16 cellular contexts compared by ENCODE assay signal in genomic region chr15:94367726-94368535, GRCh38.
"Had no signal": no experiment of that assay in that cellular context is flagged by ENCODE, and none has a peak within 500 bp of the region (broad histone marks: within the 10 kb centered on the region; RNA-seq: fewer than 3 reads in every experiment).

No MANE protein-coding gene starts in this region.

- H3K4me1 Mint-ChIP-seq: activated B cell treated with CpG ODN at 0.5 μM for 24 hours had no signal

- DNase-seq: activated B cell treated with CpG ODN at 0.5 μM for 24 hours; activated CD4-positive, alpha-beta T cell treated with anti-CD3 and anti-CD28 coated beads for 48 hours; activated CD8-positive, alpha-beta memory T cell treated with anti-CD3 and anti-CD28 coated beads, Interleukin-2, amount 50 U/mL, for 48 hours; anterior cingulate cortex; cerebellar nuclear complex; effector CD8-positive, alpha-beta T cell; foreskin fibroblast; head of caudate nucleus; kidney glomerular epithelial cell; nucleus accumbens; stimulated activated CD4-positive, alpha-beta T cell treated with anti-CD3 and anti-CD28 coated beads, Interleukin-4, amount 100 ng/mL, for 24 hours; stimulated activated naive CD8-positive, alpha-beta T cell treated with anti-CD3 and anti-CD28 coated beads, Interleukin-15, Interleukin-2, amounts not matched to agents 100 U/mL and 50 U/mL, for 24 hours; trophoblast cell had no signal

- ATAC-seq: stimulated activated naive CD8-positive, alpha-beta T cell treated with anti-CD3 and anti-CD28 coated beads, Interleukin-15, Interleukin-2, amounts not matched to agents 100 U/mL and 50 U/mL, for 24 hours had no signal

- H3K4me3 ChIP-seq: skin epidermis had no signal

- H3K27ac ChIP-seq: skin epidermis had no signal

- H3K27me3 Mint-ChIP-seq: activated B cell treated with CpG ODN at 0.5 μM for 24 hours had no signal

- H3K9me3 Mint-ChIP-seq: activated B cell treated with CpG ODN at 0.5 μM for 24 hours; activated T-helper 1 cell treated with anti-CD3 and anti-CD28 coated beads, Interleukin-12 subunit alpha, Interleukin-12 subunit beta, Interleukin-2, Interleukin-4 antibody, amounts not matched to agents 30 ng/mL and 10 ng/mL and 1 ng/mL, durations not matched to agents 14 hours and 24 hours and 36 hours; T-helper 1 cell treated with Interleukin-12 subunit alpha and Interleukin-12 subunit beta and Interleukin-4 antibody, amounts not matched to agents 30 μg/mL and 1 μg/mL, for 36 hours had no signal

- H3K4me3 Mint-ChIP-seq: activated B cell treated with CpG ODN at 0.5 μM for 24 hours; activated T-helper 1 cell treated with anti-CD3 and anti-CD28 coated beads, Interleukin-12 subunit alpha, Interleukin-12 subunit beta, Interleukin-2, Interleukin-4 antibody, amounts not matched to agents 30 ng/mL and 10 ng/mL and 1 ng/mL, durations not matched to agents 14 hours and 24 hours and 36 hours; T-helper 1 cell treated with Interleukin-12 subunit alpha and Interleukin-12 subunit beta and Interleukin-4 antibody, amounts not matched to agents 30 μg/mL and 1 μg/mL, for 36 hours had no signal

- H3K27ac Mint-ChIP-seq: activated B cell treated with CpG ODN at 0.5 μM for 24 hours; activated T-helper 1 cell treated with anti-CD3 and anti-CD28 coated beads, Interleukin-12 subunit alpha, Interleukin-12 subunit beta, Interleukin-2, Interleukin-4 antibody, amounts not matched to agents 30 ng/mL and 10 ng/mL and 1 ng/mL, durations not matched to agents 14 hours and 24 hours and 36 hours; T-helper 1 cell treated with Interleukin-12 subunit alpha and Interleukin-12 subunit beta and Interleukin-4 antibody, amounts not matched to agents 30 μg/mL and 1 μg/mL, for 36 hours had no signal
